30 cellular contexts compared by ENCODE assay signal in the genomic region with DNA sequence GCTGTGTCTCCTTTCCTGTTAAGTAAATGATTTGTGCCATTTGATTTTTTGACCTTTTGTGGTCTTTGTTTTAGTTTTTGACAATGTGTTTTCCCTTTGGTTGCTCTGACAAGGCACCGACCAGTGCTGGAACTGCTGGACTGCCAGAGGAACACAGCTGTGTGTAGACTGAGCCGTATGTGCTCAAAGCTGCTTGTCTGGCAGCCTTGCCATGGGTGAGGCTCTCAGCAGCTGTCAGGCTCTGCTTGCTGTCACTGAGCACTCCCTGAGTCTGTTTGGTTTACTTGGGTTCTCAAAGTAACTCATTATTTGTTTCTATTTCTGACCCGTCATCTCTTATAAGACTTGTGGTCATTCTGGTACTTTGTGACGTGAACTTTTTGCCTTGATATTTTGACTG. TPM values are rescaled to one million over a fixed set of nuclear protein-coding genes. Genes with fewer than 3 reads are reported as not detected.
"Had no signal": no experiment of that assay in that cellular context is flagged by ENCODE, and none has a peak within 500 bp of the region (broad histone marks: within the 10 kb centered on the region; RNA-seq: fewer than 3 reads in every experiment).

No MANE protein-coding gene starts in this region.

- H3K36me3 ChIP-seq: ovary had no signal

- H3K9me3 ChIP-seq: neutrophil, ovary, tibial artery had no signal

- H3K27ac ChIP-seq: hepatocyte, neutrophil, ovary, stomach, tibial artery had no signal

- ATAC-seq: activated naive CD8-positive, alpha-beta T cell treated with anti-CD3 and anti-CD28 coated beads, Interleukin-2, amount 50 U/mL, for 24 hours; esophagus mucosa; stimulated activated naive B cell treated with anti-CD40 and anti-IgM and Interleukin-4, amounts not matched to agents 10 μg/mL and 1 μg/mL and 100 μg/mL, for 72 hours had no signal

- H3K27me3 ChIP-seq: hepatocyte, neutrophil, ovary, stomach, tibial artery had no signal

- H3K27me3 Mint-ChIP-seq: activated naive CD4-positive, alpha-beta T cell treated with anti-CD3 and anti-CD28 coated beads, Interleukin-2, amount 10 ng/mL, durations not matched to agents 7 days and 5 days; activated naive CD8-positive, alpha-beta T cell treated with anti-CD3 and anti-CD28 coated beads, Interleukin-2, amount 50 U/mL, for 24 hours; central memory CD8-positive, alpha-beta T cell; dendritic cell treated with granulocyte-macrophage colony-stimulating factor and Interleukin-4, amounts not matched to agents 40 ng/mL and 50 ng/mL, for 4 days; naive B cell; progenitor cell of endocrine pancreas; stimulated activated naive B cell treated with anti-CD40 and anti-IgM and Interleukin-4, amounts not matched to agents 10 μg/mL and 1 μg/mL and 100 μg/mL, for 72 hours had no signal

- DNase-seq: activated CD4-positive, alpha-beta T cell treated with anti-CD3 and anti-CD28 coated beads for 4 hours; activated CD4-positive, alpha-beta T cell treated with anti-CD3 and anti-CD28 coated beads, Interleukin-2, amount 50 U/mL, for 4 hours; activated CD4-positive, CD25-positive, alpha-beta regulatory T cell; activated CD8-positive, alpha-beta memory T cell treated with anti-CD3 and anti-CD28 coated beads for 24 hours; activated gamma-delta T cell; activated naive CD4-positive, alpha-beta T cell treated with anti-CD3 and anti-CD28 coated beads, Interleukin-2, amount 10 ng/mL, durations not matched to agents 7 days and 5 days; activated naive CD8-positive, alpha-beta T cell treated with anti-CD3 and anti-CD28 coated beads, Interleukin-2, amount 50 U/mL, for 24 hours; amygdala; endodermal cell; islet precursor cell; mesendoderm; naive B cell; nephron progenitor cell; ovary; stimulated activated CD4-positive, alpha-beta T cell treated with anti-CD3 and anti-CD28 coated beads, Interleukin-15, amount 100 ng/mL, for 24 hours; stimulated activated CD4-positive, alpha-beta T cell treated with anti-CD3 and anti-CD28 coated beads, Interleukin-2, amount 100 ng/mL, for 24 hours; stimulated activated naive B cell treated with anti-CD40 and anti-IgM and Interleukin-4, amounts not matched to agents 10 μg/mL and 1 μg/mL and 100 μg/mL, for 72 hours; stomach; tibial artery had no signal

- H3K4me3 ChIP-seq: hepatocyte, lung, ovary, stomach, tibial artery had no signal

- H3K9me3 Mint-ChIP-seq: activated naive CD4-positive, alpha-beta T cell treated with anti-CD3 and anti-CD28 coated beads, Interleukin-2, amount 10 ng/mL, durations not matched to agents 7 days and 5 days; central memory CD8-positive, alpha-beta T cell; nephron progenitor cell had no signal

- H3K4me1 ChIP-seq: stomach, tibial artery had no signal

- H3K27ac Mint-ChIP-seq: activated naive CD4-positive, alpha-beta T cell treated with anti-CD3 and anti-CD28 coated beads, Interleukin-2, amount 10 ng/mL, durations not matched to agents 7 days and 5 days; activated naive CD8-positive, alpha-beta T cell treated with anti-CD3 and anti-CD28 coated beads, Interleukin-2, amount 50 U/mL, for 24 hours; dendritic cell treated with granulocyte-macrophage colony-stimulating factor and Interleukin-4, amounts not matched to agents 40 ng/mL and 50 ng/mL, for 4 days; endodermal cell; nephron progenitor cell; progenitor cell of endocrine pancreas; stimulated activated naive B cell treated with anti-CD40 and anti-IgM and Interleukin-4, amounts not matched to agents 10 μg/mL and 1 μg/mL and 100 μg/mL, for 72 hours had no signal

- H3K4me1 Mint-ChIP-seq: activated naive CD4-positive, alpha-beta T cell treated with anti-CD3 and anti-CD28 coated beads, Interleukin-2, amount 10 ng/mL, durations not matched to agents 7 days and 5 days; activated naive CD8-positive, alpha-beta T cell treated with anti-CD3 and anti-CD28 coated beads, Interleukin-2, amount 50 U/mL, for 24 hours; central memory CD8-positive, alpha-beta T cell; nephron progenitor cell; stimulated activated naive B cell treated with anti-CD40 and anti-IgM and Interleukin-4, amounts not matched to agents 10 μg/mL and 1 μg/mL and 100 μg/mL, for 72 hours had no signal

- H3K4me3 Mint-ChIP-seq: activated naive CD4-positive, alpha-beta T cell treated with anti-CD3 and anti-CD28 coated beads, Interleukin-2, amount 10 ng/mL, durations not matched to agents 7 days and 5 days; activated naive CD8-positive, alpha-beta T cell treated with anti-CD3 and anti-CD28 coated beads, Interleukin-2, amount 50 U/mL, for 24 hours; central memory CD8-positive, alpha-beta T cell; dendritic cell treated with granulocyte-macrophage colony-stimulating factor and Interleukin-4, amounts not matched to agents 40 ng/mL and 50 ng/mL, for 4 days; endodermal cell; naive B cell; nephron progenitor cell; stimulated activated naive B cell treated with anti-CD40 and anti-IgM and Interleukin-4, amounts not matched to agents 10 μg/mL and 1 μg/mL and 100 μg/mL, for 72 hours had no signal

RNA-seq across cellular contexts. Expression of gene TMC2, which starts 50.7 kb away (rescaled TPM):
- total RNA-seq: esophagus mucosa; glomerular endothelial cell; hepatocyte; mononuclear cell; progenitor cell of endocrine pancreas; renal cortical epithelial cell; stomach; T-helper 1 cell treated with Interleukin-12 subunit alpha and Interleukin-12 subunit beta and Interleukin-4 antibody, amounts not matched to agents 30 ng/mL and 1 ng/mL, for 36 hours had no signal
- polyA plus RNA-seq: hepatocyte had no signal
